In genomic region chr5:141208478-141208877, GRCh38 we compare ENCODE assay signal across 2 cellular contexts.
TF ChIP-seq lines count a peak whose summit lies in the region.

PCDHB12 (plus strand) TSS chr5:141208719; CDS start chr5:141208908, 189 bp downstream.

TF ChIP-seq in A549, 52 proteins besides CTCF, POLR2A, EP300 and RAD21 (continued from another document):
- TF ChIP-seq CHD2 (IDR thresholded peaks at IDR 0.05; ENCODE audit: low read length, partially characterized antibody) (no peak), HDAC2 (IDR thresholded peaks at IDR 0.05) (no peak), PHF8 (IDR thresholded peaks at IDR 0.05; ENCODE audit: borderline replicate concordance, low read depth) (no peak), MAX (IDR thresholded peaks at IDR 0.05) (no peak), HMGXB4 (CRISPR knock-in tag; IDR thresholded peaks at IDR 0.05; ENCODE audit: borderline replicate concordance) (no peak), FOXS1 (CRISPR knock-in tag; IDR thresholded peaks at IDR 0.05) (no peak), JUNB (IDR thresholded peaks at IDR 0.05) (no peak), HEYL (CRISPR knock-in tag; IDR thresholded peaks at IDR 0.05) (no peak), BHLHE40 (IDR thresholded peaks at IDR 0.05; ENCODE audit: low read depth, low read length) (no peak), MAZ (IDR thresholded peaks at IDR 0.05; ENCODE audit: borderline replicate concordance, low read depth, low read length) (no peak), NFE2L2 (conservative IDR thresholded peaks at IDR 0.05; ENCODE audit: low read length) (no peak), ESRRA (IDR thresholded peaks at IDR 0.05; ENCODE audit: borderline replicate concordance, low read length) (no peak)

TF ChIP-seq in WTC11, 78 proteins besides CTCF, POLR2A, EP300 and RAD21:
- TF ChIP-seq STAT6 (CRISPR knock-in tag; conservative IDR thresholded peaks at IDR 0.05; ENCODE audit: low read depth) (no peak), ETV6 (CRISPR knock-in tag; IDR thresholded peaks at IDR 0.05) (no peak), ELF4 (CRISPR knock-in tag; IDR thresholded peaks at IDR 0.05; ENCODE audit: low read depth) (no peak), ZNF263 (CRISPR knock-in tag; IDR thresholded peaks at IDR 0.05; ENCODE audit: low read depth) (no peak), GTF2I (CRISPR knock-in tag; conservative IDR thresholded peaks at IDR 0.05) (no peak), E2F5 (CRISPR knock-in tag; IDR thresholded peaks at IDR 0.05) (no peak), ZNF121 (CRISPR knock-in tag; IDR thresholded peaks at IDR 0.05) (no peak), CREB1 (CRISPR knock-in tag; IDR thresholded peaks at IDR 0.05) (no peak), SP1 (CRISPR knock-in tag; conservative IDR thresholded peaks at IDR 0.05) (no peak), ATF3 (CRISPR knock-in tag; conservative IDR thresholded peaks at IDR 0.05) (no peak), E2F1 (CRISPR knock-in tag; IDR thresholded peaks at IDR 0.05) (no peak), ERG (CRISPR knock-in tag; IDR thresholded peaks at IDR 0.05) (no peak), NR3C1 (CRISPR knock-in tag; conservative IDR thresholded peaks at IDR 0.05; ENCODE audit: low read depth) (no peak), ZNF425 (CRISPR knock-in tag; conservative IDR thresholded peaks at IDR 0.05) (no peak)
